Comparison of ENCODE assay signal across 8 cellular contexts in the genomic region with DNA sequence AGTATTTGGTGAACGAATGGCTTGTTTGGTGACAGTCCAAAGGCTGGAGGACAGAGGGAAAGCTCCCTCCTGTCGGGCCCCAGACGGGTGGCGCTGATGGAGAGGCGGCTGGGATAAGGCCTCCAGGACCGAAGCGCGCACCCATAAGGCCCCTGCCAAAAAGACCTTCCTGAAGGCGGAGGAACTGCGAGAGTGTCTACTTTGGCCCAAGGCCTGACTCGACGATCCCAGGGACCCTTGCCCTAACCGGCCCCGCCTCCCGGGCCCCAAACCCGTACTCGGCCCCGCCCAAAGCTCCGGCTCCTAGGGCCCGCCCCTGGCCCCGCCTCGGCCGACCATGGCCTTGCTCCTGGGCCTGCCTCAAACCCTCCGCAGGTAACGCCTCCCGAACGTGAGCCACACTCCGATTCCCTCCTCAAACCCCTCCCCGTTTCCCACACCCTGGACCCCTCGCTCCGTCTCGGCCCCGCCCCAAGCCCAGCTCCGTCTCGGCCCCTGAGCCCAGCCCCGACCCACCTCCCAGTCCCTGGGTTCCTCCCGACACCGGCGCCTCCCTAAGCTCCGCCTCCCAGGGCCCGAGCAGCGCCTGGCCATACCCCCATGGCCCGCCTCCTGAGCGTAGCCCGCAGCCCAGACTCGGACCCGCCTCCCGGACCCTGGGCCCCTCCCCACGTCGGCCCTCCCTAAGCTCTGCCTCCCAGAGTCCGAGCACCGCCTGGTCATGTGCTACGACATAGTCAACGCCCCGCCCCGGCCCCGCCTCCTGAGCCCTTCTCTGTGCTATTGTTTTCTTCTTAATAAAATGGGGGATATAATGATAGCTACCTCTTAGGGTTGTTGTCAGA.
A peak's percentile ranks its signal among the peaks of the same experiment; 100 is the strongest.
DNase-seq lines count a peak whose midpoint lies in the region; ATAC-seq and TF ChIP-seq lines count a peak whose summit lies in the region.

No MANE protein-coding gene starts in this region.

- no TSS peak for BruUV-seq in A673 (replicated peaks; lab: Mats Ljungman, UMichigan)

- H3K36me3 Mint-ChIP-seq in activated CD4-positive, alpha-beta memory T cell treated with anti-CD3 and anti-CD28 coated beads, Interleukin-2, amount 10 ng/mL, durations not matched to agents 7 days and 5 days (ENCODE audit: low read depth), result no peaks in the 10 kb centered on the region

- 1 to 2% methylated on average over 34 to 45 of the region's 57 CpGs for WGBS in lower leg skin, 2 donors

- POLR2A ChIA-PET in A673 (lab: Charles Lee; ENCODE audit: low non-redundant PET), result no interaction called here
- POLR2A ChIA-PET in activated CD4-positive, alpha-beta memory T cell treated with anti-CD3 and anti-CD28 coated beads, Interleukin-2, amount 10 ng/mL, durations not matched to agents 7 days and 5 days (lab: Charles Lee), result interaction anchor here (0.8 to 1.1 kb wide), 2 partner anchors 13 to 322 kb away, joined by 3 read pairs; no protein-coding TSS in a partner anchor

- intact Hi-C loops in A673 (cut with micrococcal nuclease; ENCODE audit: unreplicated experiment), result no loop called here
- intact Hi-C loops in lower leg skin (cut with DNase I; ENCODE audit: low total_unique reads), result no loop called here

- H3K27ac Mint-ChIP-seq in activated CD4-positive, alpha-beta memory T cell treated with anti-CD3 and anti-CD28 coated beads, Interleukin-2, amount 10 ng/mL, durations not matched to agents 7 days and 5 days, result peak overlapping the region; percentile 67

- peak overlapping the region; percentile 75 for H3K4me3 Mint-ChIP-seq in activated CD4-positive, alpha-beta memory T cell treated with anti-CD3 and anti-CD28 coated beads, Interleukin-2, amount 10 ng/mL, durations not matched to agents 7 days and 5 days

- peak overlapping the region; percentile 21 for H3K4me3 ChIP-seq in A673 (ENCODE audit: low read depth, low read length, poor library complexity, severe bottlenecking)
- peak overlapping the region; percentile 23 for H3K4me3 ChIP-seq in lower leg skin (ENCODE audit: low read depth, poor library complexity, severe bottlenecking)

- H3K27ac ChIP-seq in A673 (ENCODE audit: low read depth, low read length, poor library complexity, severe bottlenecking), result no peak overlapping the region

- peak; percentile 100 for ATAC-seq in GM18909 (IDR thresholded peaks at IDR 0.05; ENCODE audit: poor library complexity, unreplicated experiment)
- peak; percentile 100 for ATAC-seq in HG03196 (IDR thresholded peaks at IDR 0.05; ENCODE audit: unreplicated experiment)

- DNase-seq in A673 (ENCODE audit: low spot score), result peak; percentile 71
- peak; percentile 67 for DNase-seq in NCI-H460 (ENCODE audit: extremely low read depth, low read depth)
- peak; percentile 92 for DNase-seq in activated CD4-positive, alpha-beta memory T cell treated with anti-CD3 and anti-CD28 coated beads, Interleukin-2, amount 10 ng/mL, durations not matched to agents 7 days and 5 days
- DNase-seq in ecto neural progenitor cell (ENCODE audit: low spot score), result peak; percentile 97
- peak; percentile 96 to 99 for DNase-seq in lower leg skin (ENCODE audit: low spot score in 2 of 2)
- DNase-seq in stimulated activated CD4-positive, alpha-beta T cell treated with anti-CD3 and anti-CD28 coated beads, Interleukin-4, amount 100 ng/mL, for 1 hour, result peak; percentile 87

- TF ChIP-seq POLR2A in lower leg skin (IDR thresholded peaks at IDR 0.05), result no peak

- TF ChIP-seq CTCF in A673 (conservative IDR thresholded peaks at IDR 0.05; ENCODE audit: low read depth, low read length), result no peak
- TF ChIP-seq CTCF in lower leg skin (IDR thresholded peaks at IDR 0.05), result no peak

- no peaks in the 10 kb centered on the region for H3K36me3 ChIP-seq in A673 (ENCODE audit: insufficient read depth, low read length, poor library complexity, severe bottlenecking)

- no peaks in the 10 kb centered on the region for H3K4me1 ChIP-seq in A673 (ENCODE audit: insufficient read depth, low read length, poor library complexity, severe bottlenecking)

- H3K27me3 ChIP-seq in A673 (replicated peaks; ENCODE audit: insufficient read depth, low read depth, low read length, poor library complexity), result no peaks in the 10 kb centered on the region

- peaks cover 7% of the 10 kb centered on the region for H3K27me3 Mint-ChIP-seq in activated CD4-positive, alpha-beta memory T cell treated with anti-CD3 and anti-CD28 coated beads, Interleukin-2, amount 10 ng/mL, durations not matched to agents 7 days and 5 days

- H3K4me1 Mint-ChIP-seq in activated CD4-positive, alpha-beta memory T cell treated with anti-CD3 and anti-CD28 coated beads, Interleukin-2, amount 10 ng/mL, durations not matched to agents 7 days and 5 days, result peaks cover 17% of the 10 kb centered on the region

- CTCF ChIA-PET in A673 (lab: Charles Lee), result no interaction called here
- CTCF ChIA-PET in activated CD4-positive, alpha-beta memory T cell treated with anti-CD3 and anti-CD28 coated beads, Interleukin-2, amount 10 ng/mL, durations not matched to agents 7 days and 5 days (lab: Charles Lee), result interaction anchor here (0.8 to 3.6 kb wide), 11 partner anchors 9 to 328 kb away, joined by 3 to 48 read pairs (median 5); no protein-coding TSS in a partner anchor

- no peaks in the 10 kb centered on the region for H3K9me3 ChIP-seq in A673 (ENCODE audit: low read depth, low read length, poor library complexity, severe bottlenecking)

- no peaks in the 10 kb centered on the region for H3K9me3 Mint-ChIP-seq in activated CD4-positive, alpha-beta memory T cell treated with anti-CD3 and anti-CD28 coated beads, Interleukin-2, amount 10 ng/mL, durations not matched to agents 7 days and 5 days
